1 cellular context compared by ENCODE assay signal in the genomic region with DNA sequence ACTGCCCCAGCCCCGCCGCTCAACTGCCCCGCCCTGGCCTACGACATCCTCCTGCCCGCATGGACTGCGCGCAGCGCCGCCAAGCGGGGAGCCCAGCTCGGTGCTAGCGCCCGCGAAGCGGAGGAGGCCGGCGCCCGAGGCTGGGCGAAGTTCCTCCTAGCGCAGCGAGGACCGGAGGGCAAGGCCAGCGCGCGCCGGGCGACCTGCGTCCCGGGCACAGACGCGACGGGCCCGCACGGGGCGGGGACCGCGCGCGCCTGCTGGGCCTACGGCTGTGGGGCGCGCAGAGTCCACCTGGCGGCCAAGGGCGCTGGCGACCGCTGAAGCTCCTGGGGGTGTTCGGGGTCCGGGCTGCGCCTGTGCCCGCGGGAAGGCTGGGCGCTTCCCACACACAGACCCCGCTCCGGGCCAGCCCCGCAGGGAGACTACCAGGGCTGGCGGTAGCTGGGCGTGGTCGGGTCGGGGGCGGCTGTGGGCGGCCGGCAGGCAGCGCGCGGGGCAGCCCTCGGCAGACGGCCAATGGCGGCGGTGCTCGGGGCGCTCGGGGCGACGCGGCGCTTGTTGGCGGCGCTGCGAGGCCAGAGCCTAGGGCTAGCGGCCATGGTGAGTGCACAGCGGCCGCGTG.
TF ChIP-seq lines count a peak whose summit lies in the region.

PCBD2 (plus strand) TSS at position 511 of the 625 bp plus-strand sequence; CDS start at position 520, 9 bp downstream.

TF ChIP-seq in SK-N-SH, 30 proteins besides CTCF, POLR2A, EP300 and RAD21 (continued from another document):
- TF ChIP-seq MXI1 (IDR thresholded peaks at IDR 0.05; ENCODE audit: low read depth, low read length) (0 out of 2 replicates have a peak, but pooled peaks have one; percentile 44), ZBTB33 (IDR thresholded peaks at IDR 0.05; ENCODE audit: borderline replicate concordance, low read depth) (no peak), RCOR1 (IDR thresholded peaks at IDR 0.05; ENCODE audit: low read length) (peak; percentile 59; the same call in 1 of the 2 replicates), POLR2AphosphoS5 (IDR thresholded peaks at IDR 0.05; ENCODE audit: low read depth, low read length) (peak; percentile 50), NRF1 (IDR thresholded peaks at IDR 0.05; ENCODE audit: low read depth, low read length) (no peak; the same call in 1 of the 2 replicates), RXRA (IDR thresholded peaks at IDR 0.05; ENCODE audit: borderline replicate concordance, low read depth) (no peak; the same call in 1 of the 2 replicates), SMC3 (IDR thresholded peaks at IDR 0.05; ENCODE audit: low read depth, low read length) (peak; percentile 49), USF1 (IDR thresholded peaks at IDR 0.05; ENCODE audit: borderline replicate concordance, low read depth) (no peak), GABPA (IDR thresholded peaks at IDR 0.05; ENCODE audit: low read depth) (no peak)
TF ChIP-seq in SK-N-SH: peak in this region for 9.
